ENCODE assay signal across 1 cellular context in the genomic region with DNA sequence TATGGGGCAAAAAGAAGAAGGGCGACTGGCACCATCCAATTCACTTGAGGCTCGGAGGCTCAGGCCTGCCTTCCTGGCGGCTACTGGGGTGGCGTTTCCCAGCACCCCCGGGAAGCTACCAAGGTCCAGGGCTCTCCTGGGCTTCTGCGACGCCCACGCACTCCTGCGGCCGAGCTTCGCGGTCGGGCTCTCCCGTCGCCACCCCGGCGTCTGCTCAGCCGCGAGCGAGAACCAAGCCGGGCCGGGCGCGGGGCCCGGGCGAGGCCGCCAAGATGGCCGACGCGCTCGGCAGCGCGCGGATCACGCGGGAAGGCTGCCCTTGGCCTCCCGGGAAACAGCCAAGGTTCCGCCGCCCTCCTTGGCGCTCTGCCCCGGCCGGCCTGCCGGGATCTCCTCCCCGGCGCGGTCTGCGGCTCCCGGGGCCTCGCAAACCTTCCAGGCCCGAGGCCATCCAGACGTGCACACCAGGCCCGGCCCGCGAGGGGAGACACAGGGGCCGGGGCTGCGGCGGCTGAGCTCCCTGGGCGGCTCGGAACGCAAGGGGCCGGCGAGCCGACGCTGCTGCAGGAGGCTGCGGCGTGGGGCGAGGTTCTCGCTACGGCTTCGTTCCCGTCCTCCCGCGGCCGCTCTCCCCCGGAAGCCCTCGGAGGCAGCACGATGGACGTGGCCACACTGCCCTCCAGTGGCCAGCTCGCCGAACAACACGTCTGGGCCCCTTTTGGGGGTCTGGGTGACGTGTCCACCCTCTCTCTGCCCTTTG.
TF ChIP-seq lines count a peak whose summit lies in the region.

No MANE protein-coding gene starts in this region.

TF ChIP-seq in HepG2, 621 proteins besides CTCF, POLR2A, EP300 and RAD21 (continued from another document and continues in another):
- TF ChIP-seq, protein P1, sequence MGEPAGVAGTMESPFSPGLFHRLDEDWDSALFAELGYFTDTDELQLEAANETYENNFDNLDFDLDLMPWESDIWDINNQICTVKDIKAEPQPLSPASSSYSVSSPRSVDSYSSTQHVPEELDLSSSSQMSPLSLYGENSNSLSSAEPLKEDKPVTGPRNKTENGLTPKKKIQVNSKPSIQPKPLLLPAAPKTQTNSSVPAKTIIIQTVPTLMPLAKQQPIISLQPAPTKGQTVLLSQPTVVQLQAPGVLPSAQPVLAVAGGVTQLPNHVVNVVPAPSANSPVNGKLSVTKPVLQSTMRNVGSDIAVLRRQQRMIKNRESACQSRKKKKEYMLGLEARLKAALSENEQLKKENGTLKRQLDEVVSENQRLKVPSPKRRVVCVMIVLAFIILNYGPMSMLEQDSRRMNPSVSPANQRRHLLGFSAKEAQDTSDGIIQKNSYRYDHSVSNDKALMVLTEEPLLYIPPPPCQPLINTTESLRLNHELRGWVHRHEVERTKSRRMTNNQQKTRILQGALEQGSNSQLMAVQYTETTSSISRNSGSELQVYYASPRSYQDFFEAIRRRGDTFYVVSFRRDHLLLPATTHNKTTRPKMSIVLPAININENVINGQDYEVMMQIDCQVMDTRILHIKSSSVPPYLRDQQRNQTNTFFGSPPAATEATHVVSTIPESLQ (CRISPR knock-in tag; conservative IDR thresholded peaks at IDR 0.05), result no peak
- no peak for TF ChIP-seq ZNF101 (CRISPR knock-in tag; IDR thresholded peaks at IDR 0.05; ENCODE audit: borderline replicate concordance, low read depth)
- no peak for TF ChIP-seq ZNF460 (CRISPR knock-in tag; IDR thresholded peaks at IDR 0.05; ENCODE audit: borderline replicate concordance)
- TF ChIP-seq, protein P2, sequence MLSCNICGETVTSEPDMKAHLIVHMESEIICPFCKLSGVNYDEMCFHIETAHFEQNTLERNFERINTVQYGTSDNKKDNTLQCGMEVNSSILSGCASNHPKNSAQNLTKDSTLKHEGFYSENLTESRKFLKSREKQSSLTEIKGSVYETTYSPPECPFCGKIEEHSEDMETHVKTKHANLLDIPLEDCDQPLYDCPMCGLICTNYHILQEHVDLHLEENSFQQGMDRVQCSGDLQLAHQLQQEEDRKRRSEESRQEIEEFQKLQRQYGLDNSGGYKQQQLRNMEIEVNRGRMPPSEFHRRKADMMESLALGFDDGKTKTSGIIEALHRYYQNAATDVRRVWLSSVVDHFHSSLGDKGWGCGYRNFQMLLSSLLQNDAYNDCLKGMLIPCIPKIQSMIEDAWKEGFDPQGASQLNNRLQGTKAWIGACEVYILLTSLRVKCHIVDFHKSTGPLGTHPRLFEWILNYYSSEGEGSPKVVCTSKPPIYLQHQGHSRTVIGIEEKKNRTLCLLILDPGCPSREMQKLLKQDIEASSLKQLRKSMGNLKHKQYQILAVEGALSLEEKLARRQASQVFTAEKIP (CRISPR knock-in tag; IDR thresholded peaks at IDR 0.05; ENCODE audit: borderline replicate concordance), result no peak
- no peak for TF ChIP-seq ZNF773 (CRISPR knock-in tag; IDR thresholded peaks at IDR 0.05; ENCODE audit: borderline replicate concordance)
- TF ChIP-seq ERF (CRISPR knock-in tag; IDR thresholded peaks at IDR 0.05), result peak; percentile 74; the same call in 1 of the 2 replicates
- peak; percentile 20; the same call in 1 of the 2 replicates for TF ChIP-seq NCOA2 (CRISPR knock-in tag; IDR thresholded peaks at IDR 0.05)
- TF ChIP-seq ZBTB42 (CRISPR knock-in tag; IDR thresholded peaks at IDR 0.05), result no peak
- no peak for TF ChIP-seq MAFF (IDR thresholded peaks at IDR 0.05; ENCODE audit: low read depth, low read length)
- TF ChIP-seq ZNF569 (CRISPR knock-in tag; IDR thresholded peaks at IDR 0.05; ENCODE audit: borderline replicate concordance), result no peak
- no peak for TF ChIP-seq ZNF253 (CRISPR knock-in tag; IDR thresholded peaks at IDR 0.05; ENCODE audit: borderline replicate concordance)
- TF ChIP-seq SRY (CRISPR knock-in tag; IDR thresholded peaks at IDR 0.05), result no peak; the same call in 1 of the 2 replicates
- TF ChIP-seq, protein P3, sequence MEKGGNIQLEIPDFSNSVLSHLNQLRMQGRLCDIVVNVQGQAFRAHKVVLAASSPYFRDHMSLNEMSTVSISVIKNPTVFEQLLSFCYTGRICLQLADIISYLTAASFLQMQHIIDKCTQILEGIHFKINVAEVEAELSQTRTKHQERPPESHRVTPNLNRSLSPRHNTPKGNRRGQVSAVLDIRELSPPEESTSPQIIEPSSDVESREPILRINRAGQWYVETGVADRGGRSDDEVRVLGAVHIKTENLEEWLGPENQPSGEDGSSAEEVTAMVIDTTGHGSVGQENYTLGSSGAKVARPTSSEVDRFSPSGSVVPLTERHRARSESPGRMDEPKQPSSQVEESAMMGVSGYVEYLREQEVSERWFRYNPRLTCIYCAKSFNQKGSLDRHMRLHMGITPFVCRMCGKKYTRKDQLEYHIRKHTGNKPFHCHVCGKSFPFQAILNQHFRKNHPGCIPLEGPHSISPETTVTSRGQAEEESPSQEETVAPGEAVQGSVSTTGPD (CRISPR knock-in tag; IDR thresholded peaks at IDR 0.05), result no peak
- TF ChIP-seq, protein P4, sequence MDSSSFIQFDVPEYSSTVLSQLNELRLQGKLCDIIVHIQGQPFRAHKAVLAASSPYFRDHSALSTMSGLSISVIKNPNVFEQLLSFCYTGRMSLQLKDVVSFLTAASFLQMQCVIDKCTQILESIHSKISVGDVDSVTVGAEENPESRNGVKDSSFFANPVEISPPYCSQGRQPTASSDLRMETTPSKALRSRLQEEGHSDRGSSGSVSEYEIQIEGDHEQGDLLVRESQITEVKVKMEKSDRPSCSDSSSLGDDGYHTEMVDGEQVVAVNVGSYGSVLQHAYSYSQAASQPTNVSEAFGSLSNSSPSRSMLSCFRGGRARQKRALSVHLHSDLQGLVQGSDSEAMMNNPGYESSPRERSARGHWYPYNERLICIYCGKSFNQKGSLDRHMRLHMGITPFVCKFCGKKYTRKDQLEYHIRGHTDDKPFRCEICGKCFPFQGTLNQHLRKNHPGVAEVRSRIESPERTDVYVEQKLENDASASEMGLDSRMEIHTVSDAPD (CRISPR knock-in tag; IDR thresholded peaks at IDR 0.05), result 0 out of 2 replicates have a peak, but pooled peaks have one; percentile 42
- TF ChIP-seq SETDB1 (CRISPR knock-in tag; IDR thresholded peaks at IDR 0.05; ENCODE audit: borderline replicate concordance), result no peak
- TF ChIP-seq ZNF558 (CRISPR knock-in tag; IDR thresholded peaks at IDR 0.05; ENCODE audit: borderline replicate concordance), result no peak
- no peak for TF ChIP-seq SIX1 (CRISPR knock-in tag; IDR thresholded peaks at IDR 0.05; ENCODE audit: borderline replicate concordance)
- TF ChIP-seq, protein P5, sequence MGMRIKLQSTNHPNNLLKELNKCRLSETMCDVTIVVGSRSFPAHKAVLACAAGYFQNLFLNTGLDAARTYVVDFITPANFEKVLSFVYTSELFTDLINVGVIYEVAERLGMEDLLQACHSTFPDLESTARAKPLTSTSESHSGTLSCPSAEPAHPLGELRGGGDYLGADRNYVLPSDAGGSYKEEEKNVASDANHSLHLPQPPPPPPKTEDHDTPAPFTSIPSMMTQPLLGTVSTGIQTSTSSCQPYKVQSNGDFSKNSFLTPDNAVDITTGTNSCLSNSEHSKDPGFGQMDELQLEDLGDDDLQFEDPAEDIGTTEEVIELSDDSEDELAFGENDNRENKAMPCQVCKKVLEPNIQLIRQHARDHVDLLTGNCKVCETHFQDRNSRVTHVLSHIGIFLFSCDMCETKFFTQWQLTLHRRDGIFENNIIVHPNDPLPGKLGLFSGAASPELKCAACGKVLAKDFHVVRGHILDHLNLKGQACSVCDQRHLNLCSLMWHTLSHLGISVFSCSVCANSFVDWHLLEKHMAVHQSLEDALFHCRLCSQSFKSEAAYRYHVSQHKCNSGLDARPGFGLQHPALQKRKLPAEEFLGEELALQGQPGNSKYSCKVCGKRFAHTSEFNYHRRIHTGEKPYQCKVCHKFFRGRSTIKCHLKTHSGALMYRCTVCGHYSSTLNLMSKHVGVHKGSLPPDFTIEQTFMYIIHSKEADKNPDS (CRISPR knock-in tag; IDR thresholded peaks at IDR 0.05), result no peak
- peak; percentile 33 for TF ChIP-seq HNRNPLL (IDR thresholded peaks at IDR 0.05; ENCODE audit: low read depth, low read length, poor library complexity, severe bottlenecking)
- TF ChIP-seq, protein P6, sequence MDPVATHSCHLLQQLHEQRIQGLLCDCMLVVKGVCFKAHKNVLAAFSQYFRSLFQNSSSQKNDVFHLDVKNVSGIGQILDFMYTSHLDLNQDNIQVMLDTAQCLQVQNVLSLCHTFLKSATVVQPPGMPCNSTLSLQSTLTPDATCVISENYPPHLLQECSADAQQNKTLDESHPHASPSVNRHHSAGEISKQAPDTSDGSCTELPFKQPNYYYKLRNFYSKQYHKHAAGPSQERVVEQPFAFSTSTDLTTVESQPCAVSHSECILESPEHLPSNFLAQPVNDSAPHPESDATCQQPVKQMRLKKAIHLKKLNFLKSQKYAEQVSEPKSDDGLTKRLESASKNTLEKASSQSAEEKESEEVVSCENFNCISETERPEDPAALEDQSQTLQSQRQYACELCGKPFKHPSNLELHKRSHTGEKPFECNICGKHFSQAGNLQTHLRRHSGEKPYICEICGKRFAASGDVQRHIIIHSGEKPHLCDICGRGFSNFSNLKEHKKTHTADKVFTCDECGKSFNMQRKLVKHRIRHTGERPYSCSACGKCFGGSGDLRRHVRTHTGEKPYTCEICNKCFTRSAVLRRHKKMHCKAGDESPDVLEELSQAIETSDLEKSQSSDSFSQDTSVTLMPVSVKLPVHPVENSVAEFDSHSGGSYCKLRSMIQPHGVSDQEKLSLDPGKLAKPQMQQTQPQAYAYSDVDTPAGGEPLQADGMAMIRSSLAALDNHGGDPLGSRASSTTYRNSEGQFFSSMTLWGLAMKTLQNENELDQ (CRISPR knock-in tag; IDR thresholded peaks at IDR 0.05; ENCODE audit: borderline replicate concordance), result no peak
- TF ChIP-seq ZSCAN22 (CRISPR knock-in tag; IDR thresholded peaks at IDR 0.05), result no peak
- 0 out of 2 replicates have a peak, but pooled peaks have one; percentile 68 for TF ChIP-seq SMAD1 (CRISPR knock-in tag; IDR thresholded peaks at IDR 0.05; ENCODE audit: borderline replicate concordance, low read depth)
- no peak for TF ChIP-seq THYN1 (CRISPR knock-in tag; IDR thresholded peaks at IDR 0.05; ENCODE audit: borderline replicate concordance, low read depth)
- no peak for TF ChIP-seq YEATS2 (CRISPR knock-in tag; IDR thresholded peaks at IDR 0.05; ENCODE audit: borderline replicate concordance)
- TF ChIP-seq GTF2F1 (IDR thresholded peaks at IDR 0.05; ENCODE audit: low read length), result no peak
- TF ChIP-seq HOXA5 (CRISPR knock-in tag; IDR thresholded peaks at IDR 0.05), result no peak
- peak; percentile 63; the same call in 1 of the 2 replicates for TF ChIP-seq ZNF143 (CRISPR knock-in tag; IDR thresholded peaks at IDR 0.05)
- TF ChIP-seq IRX3 (CRISPR knock-in tag; IDR thresholded peaks at IDR 0.05; ENCODE audit: borderline replicate concordance, low read depth), result peak; percentile 47; the same call in 1 of the 2 replicates
- TF ChIP-seq HNRNPL (IDR thresholded peaks at IDR 0.05; ENCODE audit: low read depth, low read length), result no peak
- no peak for TF ChIP-seq NCOA1 (CRISPR knock-in tag; IDR thresholded peaks at IDR 0.05)
- TF ChIP-seq FLYWCH1 (CRISPR knock-in tag; IDR thresholded peaks at IDR 0.05), result no peak
- TF ChIP-seq, protein P7, sequence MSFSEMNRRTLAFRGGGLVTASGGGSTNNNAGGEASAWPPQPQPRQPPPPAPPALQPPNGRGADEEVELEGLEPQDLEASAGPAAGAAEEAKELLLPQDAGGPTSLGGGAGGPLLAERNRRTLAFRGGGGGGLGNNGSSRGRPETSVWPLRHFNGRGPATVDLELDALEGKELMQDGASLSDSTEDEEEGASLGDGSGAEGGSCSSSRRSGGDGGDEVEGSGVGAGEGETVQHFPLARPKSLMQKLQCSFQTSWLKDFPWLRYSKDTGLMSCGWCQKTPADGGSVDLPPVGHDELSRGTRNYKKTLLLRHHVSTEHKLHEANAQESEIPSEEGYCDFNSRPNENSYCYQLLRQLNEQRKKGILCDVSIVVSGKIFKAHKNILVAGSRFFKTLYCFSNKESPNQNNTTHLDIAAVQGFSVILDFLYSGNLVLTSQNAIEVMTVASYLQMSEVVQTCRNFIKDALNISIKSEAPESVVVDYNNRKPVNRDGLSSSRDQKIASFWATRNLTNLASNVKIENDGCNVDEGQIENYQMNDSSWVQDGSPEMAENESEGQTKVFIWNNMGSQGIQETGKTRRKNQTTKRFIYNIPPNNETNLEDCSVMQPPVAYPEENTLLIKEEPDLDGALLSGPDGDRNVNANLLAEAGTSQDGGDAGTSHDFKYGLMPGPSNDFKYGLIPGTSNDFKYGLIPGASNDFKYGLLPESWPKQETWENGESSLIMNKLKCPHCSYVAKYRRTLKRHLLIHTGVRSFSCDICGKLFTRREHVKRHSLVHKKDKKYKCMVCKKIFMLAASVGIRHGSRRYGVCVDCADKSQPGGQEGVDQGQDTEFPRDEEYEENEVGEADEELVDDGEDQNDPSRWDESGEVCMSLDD (CRISPR knock-in tag; IDR thresholded peaks at IDR 0.05; ENCODE audit: borderline replicate concordance), result no peak
- 0 out of 2 replicates have a peak, but pooled peaks have one; percentile 40 for TF ChIP-seq SMAD3 (CRISPR knock-in tag; IDR thresholded peaks at IDR 0.05)
- TF ChIP-seq JARID2 (CRISPR knock-in tag; IDR thresholded peaks at IDR 0.05; ENCODE audit: insufficient replicate concordance), result no peak
- TF ChIP-seq KLF13 (CRISPR knock-in tag; IDR thresholded peaks at IDR 0.05), result 0 out of 2 replicates have a peak, but pooled peaks have one; percentile 42
- no peak for TF ChIP-seq ZEB1 (IDR thresholded peaks at IDR 0.05; ENCODE audit: insufficient replicate concordance, low read depth)
- peak; percentile 84 for TF ChIP-seq ZNF619 (CRISPR knock-in tag; IDR thresholded peaks at IDR 0.05)
- TF ChIP-seq, protein P8, sequence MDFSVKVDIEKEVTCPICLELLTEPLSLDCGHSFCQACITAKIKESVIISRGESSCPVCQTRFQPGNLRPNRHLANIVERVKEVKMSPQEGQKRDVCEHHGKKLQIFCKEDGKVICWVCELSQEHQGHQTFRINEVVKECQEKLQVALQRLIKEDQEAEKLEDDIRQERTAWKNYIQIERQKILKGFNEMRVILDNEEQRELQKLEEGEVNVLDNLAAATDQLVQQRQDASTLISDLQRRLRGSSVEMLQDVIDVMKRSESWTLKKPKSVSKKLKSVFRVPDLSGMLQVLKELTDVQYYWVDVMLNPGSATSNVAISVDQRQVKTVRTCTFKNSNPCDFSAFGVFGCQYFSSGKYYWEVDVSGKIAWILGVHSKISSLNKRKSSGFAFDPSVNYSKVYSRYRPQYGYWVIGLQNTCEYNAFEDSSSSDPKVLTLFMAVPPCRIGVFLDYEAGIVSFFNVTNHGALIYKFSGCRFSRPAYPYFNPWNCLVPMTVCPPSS (IDR thresholded peaks at IDR 0.05), result no peak
- TF ChIP-seq ZNF790 (CRISPR knock-in tag; IDR thresholded peaks at IDR 0.05; ENCODE audit: borderline replicate concordance), result no peak
- no peak for TF ChIP-seq HOXA9 (CRISPR knock-in tag; IDR thresholded peaks at IDR 0.05; ENCODE audit: borderline replicate concordance)
- TF ChIP-seq, protein P9, sequence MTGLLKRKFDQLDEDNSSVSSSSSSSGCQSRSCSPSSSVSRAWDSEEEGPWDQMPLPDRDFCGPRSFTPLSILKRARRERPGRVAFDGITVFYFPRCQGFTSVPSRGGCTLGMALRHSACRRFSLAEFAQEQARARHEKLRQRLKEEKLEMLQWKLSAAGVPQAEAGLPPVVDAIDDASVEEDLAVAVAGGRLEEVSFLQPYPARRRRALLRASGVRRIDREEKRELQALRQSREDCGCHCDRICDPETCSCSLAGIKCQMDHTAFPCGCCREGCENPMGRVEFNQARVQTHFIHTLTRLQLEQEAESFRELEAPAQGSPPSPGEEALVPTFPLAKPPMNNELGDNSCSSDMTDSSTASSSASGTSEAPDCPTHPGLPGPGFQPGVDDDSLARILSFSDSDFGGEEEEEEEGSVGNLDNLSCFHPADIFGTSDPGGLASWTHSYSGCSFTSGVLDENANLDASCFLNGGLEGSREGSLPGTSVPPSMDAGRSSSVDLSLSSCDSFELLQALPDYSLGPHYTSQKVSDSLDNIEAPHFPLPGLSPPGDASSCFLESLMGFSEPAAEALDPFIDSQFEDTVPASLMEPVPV (CRISPR knock-in tag; IDR thresholded peaks at IDR 0.05), result peak; percentile 85
- TF ChIP-seq MAF1 (CRISPR knock-in tag; IDR thresholded peaks at IDR 0.05; ENCODE audit: borderline replicate concordance), result no peak; the same call in 1 of the 2 replicates
- TF ChIP-seq MTA3 (CRISPR knock-in tag; IDR thresholded peaks at IDR 0.05), result no peak
- peak; percentile 85 for TF ChIP-seq ZBTB7B (CRISPR knock-in tag; IDR thresholded peaks at IDR 0.05)
